ENCODE assay signal across 29 cellular contexts in genomic region chrY:21073632-21074031, GRCh38.
"Had no signal": no experiment of that assay in that cellular context is flagged by ENCODE, and none has a peak within 500 bp of the region (broad histone marks: within the 10 kb centered on the region; RNA-seq: fewer than 3 reads in every experiment).

No MANE protein-coding gene starts in this region.

- H3K27me3 Mint-ChIP-seq: naive B cell, type B pancreatic cell had no signal

- H3K27me3 ChIP-seq: colonic mucosa, esophagus muscularis mucosa, foreskin keratinocyte, gastroesophageal sphincter, heart left ventricle, hepatocyte, neural progenitor cell, right atrium auricular region, stomach, thyroid gland had no signal

- H3K9me3 Mint-ChIP-seq: mesothelial cell of epicardium, naive B cell, nephron, neural progenitor cell, type B pancreatic cell had no signal

- H3K4me3 Mint-ChIP-seq: mesothelial cell of epicardium, naive B cell, nephron, neural progenitor cell, type B pancreatic cell had no signal

- H3K4me2 ChIP-seq: hepatocyte, neural progenitor cell, smooth muscle cell had no signal

- DNase-seq: colonic mucosa; dermis blood vessel endothelial cell; effector memory CD4-positive, alpha-beta T cell; foreskin keratinocyte; heart left ventricle; kidney; mesenchymal stem cell; naive B cell; nucleus accumbens; stimulated activated CD4-positive, alpha-beta T cell treated with anti-CD3 and anti-CD28 coated beads, Interleukin-12 subunit alpha, Interleukin-12 subunit beta, amount 100 ng/mL, for 4 hours; stimulated activated CD4-positive, alpha-beta T cell treated with anti-CD3 and anti-CD28 coated beads, Interleukin-1b, Interleukin-23, amount 100 ng/mL, for 48 hours; stimulated activated CD4-positive, alpha-beta T cell treated with anti-CD3 and anti-CD28 coated beads, Interleukin-4, amount 100 ng/mL, for 1 hour; stimulated activated CD8-positive, alpha-beta memory T cell treated with anti-CD3 and anti-CD28 coated beads, Interleukin-4, amount 100 ng/mL, for 48 hours; stimulated activated naive CD4-positive, alpha-beta T cell treated with Interleukin-2 at 50 U/mL for 16 hours; stomach; thyroid gland had no signal

- H3K36me3 Mint-ChIP-seq: mesothelial cell of epicardium, naive B cell, neural progenitor cell, type B pancreatic cell had no signal

- H2AFZ ChIP-seq: hepatocyte, neural progenitor cell had no signal

- H3K9ac ChIP-seq: neural progenitor cell had no signal

- H3K27ac ChIP-seq: colonic mucosa, esophagus muscularis mucosa, foreskin keratinocyte, gastroesophageal sphincter, heart left ventricle, hepatocyte, neural progenitor cell, prostate gland, right atrium auricular region, stomach, thyroid gland had no signal

- H3K4me1 ChIP-seq: colonic mucosa, esophagus muscularis mucosa, foreskin keratinocyte, gastroesophageal sphincter, heart left ventricle, neural progenitor cell, prostate gland, right atrium auricular region, stomach, thyroid gland had no signal

- H3K36me3 ChIP-seq: colonic mucosa, esophagus muscularis mucosa, gastroesophageal sphincter, heart left ventricle, neural progenitor cell, prostate gland, right atrium auricular region, stomach, thyroid gland had no signal

- H3K4me1 Mint-ChIP-seq: mesothelial cell of epicardium, nephron, neural progenitor cell had no signal

- H3K4me3 ChIP-seq: colonic mucosa, esophagus muscularis mucosa, gastroesophageal sphincter, heart left ventricle, hepatocyte, mucosa of descending colon, neural progenitor cell, prostate gland, right atrium auricular region, smooth muscle cell, stomach, thyroid gland had no signal

- H3K9me3 ChIP-seq: colonic mucosa, esophagus muscularis mucosa, gastroesophageal sphincter, heart left ventricle, mucosa of descending colon, prostate gland, right atrium auricular region, stomach, thyroid gland had no signal

- ATAC-seq: foreskin keratinocyte, gastroesophageal sphincter, heart left ventricle, left lobe of liver, mucosa of descending colon, sciatic nerve had no signal

- H3K79me2 ChIP-seq: hepatocyte had no signal

- H3K27ac Mint-ChIP-seq: mesothelial cell of epicardium, nephron, neural progenitor cell, type B pancreatic cell had no signal
